In genomic region chr3:114519415-114519814, GRCh38 we compare ENCODE assay signal across 8 cellular contexts.
DNase-seq lines count a peak whose midpoint lies in the region; ATAC-seq and TF ChIP-seq lines count a peak whose summit lies in the region.

No MANE protein-coding gene starts in this region.

- no peaks in the 10 kb centered on the region for H3K9me3 Mint-ChIP-seq in naive thymus-derived CD8-positive, alpha-beta T cell
- H3K9me3 Mint-ChIP-seq in osteocyte (ENCODE audit: unreplicated experiment), result no peaks in the 10 kb centered on the region

- H3K4me1 Mint-ChIP-seq in naive thymus-derived CD8-positive, alpha-beta T cell, result peaks cover 0 to 4% (median 0%) of the 10 kb centered on the region in 4 donors
- no peaks in the 10 kb centered on the region for H3K4me1 Mint-ChIP-seq in osteocyte (ENCODE audit: unreplicated experiment)

- no peak overlapping the region for H3K27ac Mint-ChIP-seq in naive thymus-derived CD8-positive, alpha-beta T cell
- H3K27ac Mint-ChIP-seq in osteocyte (ENCODE audit: unreplicated experiment), result no peak overlapping the region

- H3K27me3 Mint-ChIP-seq in naive thymus-derived CD8-positive, alpha-beta T cell, result no peaks in the 10 kb centered on the region
- no peaks in the 10 kb centered on the region for H3K27me3 Mint-ChIP-seq in osteocyte (ENCODE audit: unreplicated experiment)

- no peak for TF ChIP-seq CTCF in osteocyte (IDR thresholded peaks at IDR 0.05)

- ATAC-seq in HG03442 (IDR thresholded peaks at IDR 0.05; ENCODE audit: unreplicated experiment), result peak; percentile 72
- ATAC-seq in naive thymus-derived CD8-positive, alpha-beta T cell, result peak; percentile 47 to 69
- no peak for ATAC-seq in GM21423 (IDR thresholded peaks at IDR 0.05; ENCODE audit: unreplicated experiment)

- POLR2A ChIA-PET in naive thymus-derived CD8-positive, alpha-beta T cell (lab: Charles Lee), result no interaction called here

- H3K36me3 Mint-ChIP-seq in naive thymus-derived CD8-positive, alpha-beta T cell, result peaks cover 4 to 15% (median 13%) of the 10 kb centered on the region in 3 donors
- H3K36me3 Mint-ChIP-seq in osteocyte (ENCODE audit: unreplicated experiment), result no peaks in the 10 kb centered on the region

- no peak overlapping the region for H3K4me3 Mint-ChIP-seq in naive thymus-derived CD8-positive, alpha-beta T cell
- H3K4me3 Mint-ChIP-seq in osteocyte (ENCODE audit: unreplicated experiment), result no peak overlapping the region

- DNase-seq in SIG-M5 treated with dmso at 0.1 percent for 504 hours (lab: John Stamatoyannopoulos, UW; ENCODE audit: unreplicated experiment) (peak; percentile 5), SIG-M5 (lab: John Stamatoyannopoulos, UW) (no peak), dermis microvascular lymphatic vessel endothelial cell (ENCODE audit: low read depth in 2 of 2) (peak; percentile 40 to 75), osteocyte (ENCODE audit: extremely low spot score, unreplicated experiment) (no peak), GDM1 (lab: John Stamatoyannopoulos, UW) (no peak)
- DNase-seq in naive thymus-derived CD8-positive, alpha-beta T cell, result peak in 1 of 10 donors; percentile 1

Comparison
In these comparisons a context has a peak if more than half of its experiments do, and no peak if none do; other contexts are left out.
1. DNase-seq: peak in SIG-M5 treated with dmso at 0.1 percent for 504 hours (single experiment) and dermis microvascular lymphatic vessel endothelial cell (2 of 2); none in SIG-M5 (single experiment), osteocyte (single experiment) and GDM1 (single experiment).